ENCODE assay signal across 24 cellular contexts in the genomic region with DNA sequence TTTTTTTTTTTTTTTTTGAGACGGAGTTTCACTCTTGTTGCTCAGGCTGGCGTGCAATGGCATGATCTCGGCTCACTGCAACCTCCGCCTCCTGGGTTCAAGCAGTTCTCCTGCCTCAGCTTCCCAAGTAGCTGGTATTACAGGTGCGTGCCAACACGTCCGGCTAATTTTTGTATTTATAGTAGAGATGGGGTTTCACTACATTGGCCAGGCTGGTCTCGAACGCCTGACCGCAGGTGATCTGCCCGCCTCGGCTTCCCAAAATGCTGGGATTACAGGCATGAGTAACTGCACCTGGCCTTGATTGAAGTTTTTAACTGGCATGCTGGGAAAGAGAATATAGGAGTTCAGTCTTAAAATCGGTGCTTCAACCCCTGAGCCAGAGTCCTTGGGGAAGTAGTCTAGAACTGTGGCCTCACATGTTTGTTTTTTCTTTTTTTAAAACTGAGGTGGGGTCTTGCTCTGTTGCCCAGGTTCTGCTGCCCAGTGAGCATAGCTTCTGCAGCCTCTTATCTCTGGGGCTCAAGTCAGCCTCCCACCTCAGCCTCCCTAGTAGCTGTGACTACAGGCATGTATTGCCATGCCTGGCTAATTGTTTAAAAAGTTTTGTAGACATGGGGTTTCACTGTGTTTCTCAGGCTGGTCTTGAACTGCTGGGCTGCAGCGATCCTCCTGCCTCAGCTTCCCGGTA.
"Had no signal": no experiment of that assay in that cellular context is flagged by ENCODE, and none has a peak within 500 bp of the region (broad histone marks: within the 10 kb centered on the region; RNA-seq: fewer than 3 reads in every experiment).

No MANE protein-coding gene starts in this region.

- H3K9me3 ChIP-seq: left lung, lower lobe of right lung, mucosa of descending colon, pancreas, psoas muscle, transverse colon, vagina had no signal

- H3K27me3 Mint-ChIP-seq: activated CD4-positive, alpha-beta memory T cell treated with anti-CD3 and anti-CD28 coated beads for 36 hours; activated naive CD4-positive, alpha-beta T cell treated with anti-CD3 and anti-CD28 coated beads, Interleukin-2, amount 50 U/mL, for 24 hours had no signal

- DNase-seq: activated CD4-positive, alpha-beta memory T cell treated with anti-CD3 and anti-CD28 coated beads for 36 hours; activated CD4-positive, alpha-beta T cell treated with anti-CD3 and anti-CD28 coated beads for 48 hours; activated CD8-positive, alpha-beta memory T cell treated with anti-CD3 and anti-CD28 coated beads, Interleukin-2, amount 50 U/mL, for 4 hours; activated T-cell treated with anti-CD3 and anti-CD28 coated beads, Interleukin-2, amount 50 U/mL, for 1 hour; dermis blood vessel endothelial cell; effector CD8-positive, alpha-beta T cell; lower lobe of right lung; mesenchymal stem cell; nephron progenitor cell; psoas muscle; stimulated activated naive CD4-positive, alpha-beta T cell treated with Interleukin-2 at 50 U/mL for 16 hours; T-helper 1 cell; transverse colon had no signal

- H3K27ac ChIP-seq: epithelial cell of prostate, left lung, lower lobe of right lung, pancreas, psoas muscle, transverse colon, vagina had no signal

- FAIRE-seq: bronchial epithelial cell, colon, endometrium, frontal cortex, pancreas had no signal

- H3K36me3 ChIP-seq: left lung, lower lobe of right lung, pancreas, transverse colon, vagina had no signal

- ATAC-seq: left lung, lower lobe of right lung, mucosa of descending colon, pancreas, psoas muscle had no signal

- H3K4me3 ChIP-seq: left lung, lower lobe of right lung, mucosa of descending colon, pancreas, psoas muscle, transverse colon, vagina had no signal

- H3K27me3 ChIP-seq: left lung, pancreas, transverse colon, vagina had no signal

- H3K4me3 Mint-ChIP-seq: activated CD4-positive, alpha-beta memory T cell treated with anti-CD3 and anti-CD28 coated beads for 36 hours had no signal

- H3K9me3 Mint-ChIP-seq: activated CD4-positive, alpha-beta memory T cell treated with anti-CD3 and anti-CD28 coated beads for 36 hours; activated naive CD4-positive, alpha-beta T cell treated with anti-CD3 and anti-CD28 coated beads, Interleukin-2, amount 50 U/mL, for 24 hours; activated T-helper 1 cell treated with anti-CD3 and anti-CD28 coated beads, Interleukin-12 subunit alpha, Interleukin-12 subunit beta, Interleukin-2, Interleukin-4 antibody, amounts not matched to agents 30 ng/mL and 10 ng/mL and 1 ng/mL, durations not matched to agents 14 hours and 24 hours and 36 hours; nephron progenitor cell had no signal

- H3K27ac Mint-ChIP-seq: activated CD4-positive, alpha-beta memory T cell treated with anti-CD3 and anti-CD28 coated beads for 36 hours; activated naive CD4-positive, alpha-beta T cell treated with anti-CD3 and anti-CD28 coated beads, Interleukin-2, amount 50 U/mL, for 24 hours; activated T-helper 1 cell treated with anti-CD3 and anti-CD28 coated beads, Interleukin-12 subunit alpha, Interleukin-12 subunit beta, Interleukin-2, Interleukin-4 antibody, amounts not matched to agents 30 ng/mL and 10 ng/mL and 1 ng/mL, durations not matched to agents 14 hours and 24 hours and 36 hours; nephron progenitor cell had no signal

- H3K36me3 Mint-ChIP-seq: activated CD4-positive, alpha-beta memory T cell treated with anti-CD3 and anti-CD28 coated beads for 36 hours had no signal
